Comparison of ENCODE assay signal across 16 cellular contexts in genomic region chr15:59377940-59378339, GRCh38. TPM values are rescaled to one million over a fixed set of nuclear protein-coding genes. Genes with fewer than 3 reads are reported as not detected.
DNase-seq lines count a peak whose midpoint lies in the region; ATAC-seq, FAIRE-seq and TF ChIP-seq lines count a peak whose summit lies in the region.
"Had no signal": no experiment of that assay in that cellular context is flagged by ENCODE, and none has a peak within 500 bp of the region (broad histone marks: within the 10 kb centered on the region; RNA-seq: fewer than 3 reads in every experiment).

No MANE protein-coding gene starts in this region.

- H2BK5ac ChIP-seq in IMR-90 (ENCODE audit: low read depth, low read length, poor library complexity, severe bottlenecking), result no peak overlapping the region
- no peak overlapping the region for H2BK5ac ChIP-seq in H1 (ENCODE audit: low read depth, low read length)

- H3K9ac ChIP-seq in IMR-90 (ENCODE audit: low read depth, low read length) (no peak overlapping the region), PC-3 (ENCODE audit: low read length) (no peak overlapping the region), H1 (replicated peaks in 1 of 4; ENCODE audit: extremely low read depth in 1 of 4, low read depth in 3 of 4, low read length in 3 of 4) (no peak overlapping the region)
- H3K9ac ChIP-seq: GM23248 had no signal

- H3K4ac ChIP-seq in IMR-90 (ENCODE audit: low read depth, low read length) (no peak overlapping the region), H1 (replicated peaks; ENCODE audit: insufficient read length, low read depth, low read length) (no peak overlapping the region)

- H3K79me2 ChIP-seq in PC-3 (ENCODE audit: low read length) (peaks cover 18% of the 10 kb centered on the region; the same call in 1 of the 2 replicates), H1 (ENCODE audit: control insufficient read depth in 1 of 2, insufficient read depth in 2 of 2, low read length in 2 of 2) (no peaks in the 10 kb centered on the region)

- H2BK15ac ChIP-seq in IMR-90 (ENCODE audit: low read depth, low read length) (no peak overlapping the region), H1 (ENCODE audit: low read length) (no peak overlapping the region)

- H3K4me1 ChIP-seq in A549, result peaks cover 51% of the 10 kb centered on the region
- H3K4me1 ChIP-seq in IMR-90 (ENCODE audit: control insufficient read depth, insufficient read depth, low read length), result peaks cover 7% of the 10 kb centered on the region; the same call in 1 of the 2 replicates
- H3K4me1 ChIP-seq in PC-3 (ENCODE audit: insufficient read depth, low read length), result peaks cover 13% of the 10 kb centered on the region; the same call in 1 of the 2 replicates
- peaks cover 0 to 2% (median 0%) of the 10 kb centered on the region in 4 experiments; a peak in 1 of 7 replicates for H3K4me1 ChIP-seq in H1 (replicated peaks in 1 of 4; ENCODE audit: control insufficient read depth in 3 of 4, insufficient read depth in 4 of 4, low read length in 3 of 4)

- POLR2A ChIA-PET in A549 (lab: Yijun Ruan, JAX), result interaction anchor here (0.6 kb wide), 2 partner anchors 94 to 122 kb away, joined by 3 to 4 read pairs; no protein-coding TSS in a partner anchor
- POLR2A ChIA-PET in IMR-90 (lab: Charles Lee; ENCODE audit: unreplicated experiment), result no interaction called here
- POLR2A ChIA-PET in PC-3 (lab: Charles Lee; ENCODE audit: unreplicated experiment), result no interaction called here
- POLR2A ChIA-PET in H1 (lab: Charles Lee; ENCODE audit: partially characterized antibody), result interaction anchor here (1.4 kb wide), 1 partner anchor 23 kb away, joined by 6 read pairs; no protein-coding TSS in a partner anchor

- H4K5ac ChIP-seq in IMR-90 (ENCODE audit: low read depth, low read length), result no peak overlapping the region
- no peak overlapping the region for H4K5ac ChIP-seq in H1 (ENCODE audit: insufficient read length, low read depth, low read length)

- no peak overlapping the region for H2AK9ac ChIP-seq in IMR-90 (replicated peaks; ENCODE audit: low read depth, low read length, poor library complexity)

- no peak overlapping the region for H4K91ac ChIP-seq in IMR-90 (ENCODE audit: insufficient read depth, low read depth, low read length)
- no peak overlapping the region for H4K91ac ChIP-seq in H1 (replicated peaks; ENCODE audit: insufficient read length, low read length)

- H4K20me1 ChIP-seq in IMR-90 (ENCODE audit: insufficient read depth, low read length), result no peaks in the 10 kb centered on the region
- no peaks in the 10 kb centered on the region for H4K20me1 ChIP-seq in PC-3 (ENCODE audit: low read length)
- H4K20me1 ChIP-seq in H1 (replicated peaks in 1 of 2; ENCODE audit: control insufficient read depth in 1 of 2, insufficient read depth in 2 of 2, low read length in 2 of 2), result no peaks in the 10 kb centered on the region

- peaks cover 7% of the 10 kb centered on the region for H3K9me1 ChIP-seq in IMR-90 (ENCODE audit: insufficient read depth, low read length)

- no peaks in the 10 kb centered on the region for H3K27me3 ChIP-seq in IMR-90 (ENCODE audit: control insufficient read depth, insufficient read depth, low read length)
- H3K27me3 ChIP-seq in PC-3 (ENCODE audit: low read length), result no peaks in the 10 kb centered on the region
- H3K27me3 ChIP-seq in H1 (replicated peaks in 1 of 4; ENCODE audit: control insufficient read depth in 3 of 4, extremely low read depth in 1 of 4, insufficient read depth in 3 of 4, low read length in 3 of 4), result no peaks in the 10 kb centered on the region

- H3K56ac ChIP-seq in IMR-90 (ENCODE audit: extremely low read depth, insufficient read depth, low read length), result no peak overlapping the region
- no peak overlapping the region for H3K56ac ChIP-seq in H1 (replicated peaks; ENCODE audit: insufficient read length, low read depth, low read length)

- no peaks in the 10 kb centered on the region for H3K36me3 ChIP-seq in IMR-90 (ENCODE audit: control insufficient read depth, insufficient read depth, low read length)
- no peaks in the 10 kb centered on the region for H3K36me3 ChIP-seq in PC-3 (ENCODE audit: low read depth, low read length)
- peaks cover 0 to 4% (median 0%) of the 10 kb centered on the region in 4 experiments; a peak in 1 of 8 replicates for H3K36me3 ChIP-seq in H1 (ENCODE audit: control insufficient read depth in 2 of 4, insufficient read depth in 4 of 4, low read length in 3 of 4)

- no peak overlapping the region for H4K8ac ChIP-seq in IMR-90 (ENCODE audit: low read depth in 2 of 2, low read length in 2 of 2)
- H4K8ac ChIP-seq in H1 (ENCODE audit: extremely low read depth, insufficient read depth, low read length), result no peak overlapping the region

- no peak overlapping the region for H3K4me3 ChIP-seq in A549
- no peak overlapping the region for H3K4me3 ChIP-seq in IMR-90 (ENCODE audit: insufficient read depth, low read depth, low read length)
- H3K4me3 ChIP-seq in PC-3 (ENCODE audit: low read length), result no peak overlapping the region
- no peak overlapping the region for H3K4me3 ChIP-seq in H1 (ENCODE audit: extremely low read depth in 1 of 4, insufficient read depth in 2 of 4, low read depth in 3 of 4, low read length in 4 of 4)
- H3K4me3 ChIP-seq: GM23248 had no signal

- intact Hi-C loops in IMR-90 (cut with micrococcal nuclease) (loop anchor here (10.0 kb wide), 1 partner anchor 393 kb away; the partner anchor contains the start of gene RNF111), PC-3 (cut with micrococcal nuclease) (loop anchor here (2.0 to 10.0 kb wide), 4 partner anchors 115 to 423 kb away; no protein-coding TSS in a partner anchor)

- H3K27ac ChIP-seq in A549 (no peak overlapping the region; a peak in 1 of 6 replicates), IMR-90 (ENCODE audit: insufficient read depth, low read length) (no peak overlapping the region), PC-3 (ENCODE audit: low read length) (no peak overlapping the region), H1 (ENCODE audit: low read depth, low read length) (no peak overlapping the region)
- H3K27ac ChIP-seq: GM23248 had no signal

- in situ Hi-C loops in IMR-90 (cut with MboI; ENCODE audit: low sequenced_read_pairs), result loop anchor here (10.0 kb wide), 1 partner anchor 203 kb away; no protein-coding TSS in a partner anchor

- no peak overlapping the region for H3K23ac ChIP-seq in IMR-90 (ENCODE audit: low read depth, low read length)
- H3K23ac ChIP-seq in H1 (ENCODE audit: insufficient read length), result no peak overlapping the region

- H2BK20ac ChIP-seq in IMR-90 (ENCODE audit: low read depth, low read length) (no peak overlapping the region), H1 (ENCODE audit: low read length) (no peak overlapping the region)

- H3K9me3 ChIP-seq in A549 (no peaks in the 10 kb centered on the region), IMR-90 (ENCODE audit: control insufficient read depth, insufficient read depth, low read length) (no peaks in the 10 kb centered on the region), PC-3 (ENCODE audit: low read length) (no peaks in the 10 kb centered on the region), H1 (ENCODE audit: insufficient read depth in 2 of 2, low read depth in 1 of 2, low read length in 1 of 2) (no peaks in the 10 kb centered on the region)

- TF ChIP-seq RAD21 in A549 (conservative IDR thresholded peaks at IDR 0.05 in 1 of 2, IDR thresholded peaks at IDR 0.05 in 1 of 2), result no peak
- TF ChIP-seq RAD21 in IMR-90 (IDR thresholded peaks at IDR 0.05; ENCODE audit: low read length), result no peak
- TF ChIP-seq RAD21 in H1 (IDR thresholded peaks at IDR 0.05 in 1 of 2, conservative IDR thresholded peaks at IDR 0.05 in 1 of 2; ENCODE audit: low read depth in 2 of 2, low read length in 2 of 2), result no peak

- DNase-seq in A549 (ENCODE audit: low read depth in 1 of 2, low spot score in 1 of 2) (no peak), IMR-90 (no peak), PC-3 (peak; percentile 19), H1 (ENCODE audit: low read depth in 1 of 2, low spot score in 2 of 2) (no peak), cerebellum (ENCODE audit: low spot score) (no peak), NCI-H748 treated with DMSO at 0.1 percent for 48 hours (lab: John Stamatoyannopoulos, UW) (no peak)
- no peak for DNase-seq in NK-92 treated with Interleukin-12 subunit alpha and Interleukin-12 subunit beta, amount 100 ng/mL, for 24 hours (lab: John Stamatoyannopoulos, UW)
- DNase-seq: C1 segment of cervical spinal cord; Calu3; CD4-positive, alpha-beta T cell; DMS 273 treated with DMSO at 0.1 percent for 48 hours; GM23248; H7; KG1 had no signal

- no peak overlapping the region for H2BK12ac ChIP-seq in H1 (ENCODE audit: low read depth, low read length)

- no peak for FAIRE-seq in A549 (lab: Jason Lieb, UNC)
- no peak for FAIRE-seq in H1 (lab: Jason Lieb, UNC)
- FAIRE-seq: GM18507, HTR-8/SVneo had no signal

- ATAC-seq in A549 (no peak), IMR-90 (ENCODE audit: low read depth) (no peak), PC-3 (no peak)

- H3F3A ChIP-seq in PC-3 (ENCODE audit: low read length, unreplicated experiment), result no peaks in the 10 kb centered on the region

- no peak overlapping the region for H3K18ac ChIP-seq in IMR-90 (ENCODE audit: low read depth, low read length)
- no peak overlapping the region for H3K18ac ChIP-seq in H1 (ENCODE audit: extremely low read depth, low read length)

- H2AFZ ChIP-seq in IMR-90 (replicated peaks; ENCODE audit: low read length, poor library complexity) (no peak overlapping the region), PC-3 (ENCODE audit: low read length) (no peak overlapping the region), H1 (ENCODE audit: low read length) (no peak overlapping the region)
- H2AFZ ChIP-seq: GM23248 had no signal

- CTCF ChIA-PET in A549 (lab: Yijun Ruan, JAX) (interaction anchor here (0.7 to 3.7 kb wide), 13 partner anchors 11 to 216 kb away, joined by 3 to 14 read pairs (median 6); no protein-coding TSS in a partner anchor), IMR-90 (lab: Yijun Ruan, JAX) (interaction anchor here (0.6 kb wide), 1 partner anchor 229 kb away, joined by 3 read pairs; no protein-coding TSS in a partner anchor), PC-3 (lab: Charles Lee) (no interaction called here), H1 (lab: Charles Lee; ENCODE audit: partially characterized antibody) (interaction anchor here (0.7 to 2.0 kb wide), 8 partner anchors 17 to 131 kb away, joined by 3 to 9 read pairs (median 4); partner anchors contain the start of gene FAM81A)

- TF ChIP-seq CTCF in A549 (IDR thresholded peaks at IDR 0.05) (no peak), IMR-90 (conservative IDR thresholded peaks at IDR 0.05; ENCODE audit: low read depth, low read length) (no peak), PC-3 (conservative IDR thresholded peaks at IDR 0.05; ENCODE audit: low read depth, low read length) (no peak), H1 (IDR thresholded peaks at IDR 0.05; ENCODE audit: control extremely low read depth in 1 of 3, insufficient read depth in 1 of 3, low read depth in 1 of 3, low read length in 3 of 3) (no peak)

- no peaks in the 10 kb centered on the region for H3K23me2 ChIP-seq in H1 (ENCODE audit: low read depth, low read length)

- H3K14ac ChIP-seq in IMR-90 (replicated peaks; ENCODE audit: low read depth, low read length) (no peak overlapping the region), H1 (ENCODE audit: insufficient read length) (no peak overlapping the region)

- H3K9me2 ChIP-seq in PC-3 (replicated peaks; ENCODE audit: low read length), result no peaks in the 10 kb centered on the region

- TF ChIP-seq POLR2A in A549 (IDR thresholded peaks at IDR 0.05; ENCODE audit: low read length), result no peak
- no peak for TF ChIP-seq POLR2A in IMR-90 (IDR thresholded peaks at IDR 0.05; ENCODE audit: low read depth, low read length)
- TF ChIP-seq POLR2A in H1 (IDR thresholded peaks at IDR 0.05; ENCODE audit: control extremely low read depth in 1 of 2, low read depth in 2 of 2, low read length in 2 of 2), result no peak

- H2AK5ac ChIP-seq in IMR-90 (ENCODE audit: low read depth, low read length), result no peak overlapping the region
- H2AK5ac ChIP-seq in H1 (ENCODE audit: low read depth, low read length), result no peak overlapping the region

- no TSS peak for BruUV-seq in IMR-90 (replicated peaks; lab: Mats Ljungman, UMichigan)
- no TSS peak for BruUV-seq in PC-3 (replicated peaks; lab: Mats Ljungman, UMichigan)

- H2BK120ac ChIP-seq in IMR-90 (ENCODE audit: low read depth, low read length) (no peak overlapping the region), H1 (replicated peaks; ENCODE audit: low read depth, low read length) (no peak overlapping the region)

- H3K4me2 ChIP-seq in A549, result no peak overlapping the region
- H3K4me2 ChIP-seq in IMR-90 (ENCODE audit: low read depth, low read length), result no peak overlapping the region
- H3K4me2 ChIP-seq in PC-3 (ENCODE audit: low read length), result no peak overlapping the region
- H3K4me2 ChIP-seq in H1 (ENCODE audit: insufficient read depth in 1 of 2, low read depth in 2 of 2, low read length in 2 of 2), result no peak overlapping the region

- dilution Hi-C loops in IMR-90 (cut with HindIII; ENCODE audit: low sequenced_read_pairs, unreplicated experiment), result no loop called here

- H3K79me1 ChIP-seq in IMR-90 (ENCODE audit: low read depth in 1 of 2, low read length in 2 of 2), result 0 out of 4 replicates have a peak, but pooled peaks cover 0 to 7% of the 10 kb centered on the region in 2 experiments
- no peaks in the 10 kb centered on the region for H3K79me1 ChIP-seq in H1 (ENCODE audit: low read depth, low read length)

- WGBS in A549 (ENCODE audit: missing lambda C conversion rate), result 66% methylated on average over 3 of the region's 3 CpGs
- whole genome bisulfite sequencing in IMR-90 (ENCODE audit: extremely low coverage in 2 of 2, insufficient read length in 1 of 2), 2 experiments, result no CpG with 5 or more reads among the region's 3 CpGs
- 92% methylated on average over 3 of the region's 3 CpGs; no CpG with 5 or more reads in 1 of the 2 experiments for WGBS in H1 (ENCODE audit: extremely low coverage in 1 of 2, insufficient coverage in 1 of 2, insufficient read length in 1 of 2, insufficient replicate concordance in 2 of 2, low coverage in 1 of 2, low lambda C conversion rate in 2 of 2, missing lambda C conversion rate in 1 of 2), 2 experiments

- no peak for TF ChIP-seq EP300 in A549 (IDR thresholded peaks at IDR 0.05)
- no peak for TF ChIP-seq EP300 in H1 (IDR thresholded peaks at IDR 0.05; ENCODE audit: borderline replicate concordance in 1 of 2, low read depth in 2 of 2, low read length in 2 of 2)

RNA-seq across cellular contexts. Expression of gene MYO1E, which starts 5.3 kb away (rescaled TPM):
- polyA plus RNA-seq in A549 (2011; rRNA removed) (451 and 497 TPM in 2 replicates), A549 (2017; fragmentation: RNase III; extraction: RNeasy Plus Mini Kit Qiagen cat#74134 plus additional on column Dnase treatment) (168 to 202 TPM (median 181 TPM) in 3 replicates), IMR-90 (2012; rRNA removed) (13.4 and 13.5 TPM in 2 replicates), H1 (2011; rRNA removed) (19.6 and 43.4 TPM in 2 replicates)
- 76.7 and 101 TPM in 2 replicates for polyA plus RNA-seq in A549 (2012; cell fraction: cytosol; rRNA removed)
- polyA plus RNA-seq in A549 (2012; cell fraction: nucleus; rRNA removed), result 251 and 264 TPM in 2 replicates
- 285 and 317 TPM in 2 replicates for polyA minus RNA-seq in A549 (2011; rRNA and poly(A)+ RNA removed)
- total RNA-seq in IMR-90 (2012; rRNA removed) (35.8 and 37.3 TPM in 2 replicates), PC-3 (2014; rRNA removed) (67.7 and 68.8 TPM in 2 replicates), cerebellum (7.7 TPM)
- 15.1 and 17.9 TPM in 2 replicates for polyA plus RNA-seq in IMR-90 (2012; cell fraction: cytosol; rRNA removed)
- polyA plus RNA-seq in IMR-90 (2012; cell fraction: nucleus; rRNA removed; ENCODE audit: low replicate concordance), result 13.0 and 24.0 TPM in 2 replicates
- 138 and 142 TPM in 2 replicates for total RNA-seq in H1 (2021; fragmentation: NEBNext Ultra II Directional; extraction: Animal tissue kit (Norgen Biotek cat#: 25700))
- 35.3 TPM for polyA plus RNA-seq in H1 (2011; cell fraction: cytosol; rRNA removed)
- polyA plus RNA-seq in H1 (2011; cell fraction: nucleus; rRNA removed), result 42.3 TPM
- polyA plus RNA-seq in H1 (2012, experiment 1 of 2), result 38.4 to 60.6 TPM (median 45.1 TPM) in 4 replicates
- 10.3 TPM for polyA plus RNA-seq in H1 (2012, experiment 2 of 2)
- 26.3 TPM for polyA plus RNA-seq in H1 (2013, experiment 1 of 2)
- polyA plus RNA-seq in H1 (2013, experiment 2 of 2), result 28.6 TPM
- 61.0 and 87.1 TPM in 2 replicates for polyA minus RNA-seq in H1 (2011; rRNA and poly(A)+ RNA removed)
- 40.8 TPM for polyA minus RNA-seq in H1 (2011; cell fraction: cytosol; rRNA and poly(A)+ RNA removed)
- 110 TPM for polyA minus RNA-seq in H1 (2011; cell fraction: nucleus; rRNA and poly(A)+ RNA removed)

Comparison
In these comparisons a context has a peak if more than half of its experiments do, and no peak if none do; other contexts are left out.
1. POLR2A ChIA-PET loops: an anchor here in A549 (0.6 kb wide) and H1 (1.4 kb wide); none called in IMR-90 and PC-3.
2. Of the 18 proteins assayed by ChIP-seq in both H1 and A549: peak only in H1: none; only in A549: none; in both: CEBPB; in neither: 17.